In genomic region chr2:121173112-121173511, GRCh38 we compare ENCODE assay signal across 19 cellular contexts.
"Had no signal": no experiment of that assay in that cellular context is flagged by ENCODE, and none has a peak within 500 bp of the region (broad histone marks: within the 10 kb centered on the region; RNA-seq: fewer than 3 reads in every experiment).

No MANE protein-coding gene starts in this region.

- H3K36me3 ChIP-seq: adrenal gland, lower lobe of right lung, spleen, thoracic aorta had no signal

- H3K9me3 ChIP-seq: adrenal gland had no signal

- DNase-seq: activated CD4-positive, alpha-beta T cell treated with anti-CD3 and anti-CD28 coated beads for 1 hour; activated CD8-positive, alpha-beta T cell treated with anti-CD3 and anti-CD28 coated beads for 36 hours; activated effector memory CD4-positive, alpha-beta T cell treated with anti-CD3 and anti-CD28 coated beads, Interleukin-2, amount 50 U/mL, for 16 hours; activated T-cell treated with anti-CD3 and anti-CD28 coated beads, Interleukin-2, amount 50 U/mL, for 48 hours; adrenal gland; cerebellar nuclear complex; dermis blood vessel endothelial cell; effector memory CD8-positive, alpha-beta T cell; erythroblast; left colon; lower lobe of right lung; psoas muscle; spleen; stimulated activated naive CD8-positive, alpha-beta T cell treated with anti-CD3 and anti-CD28 coated beads, Interleukin-15, amount 100 ng/mL, for 72 hours had no signal

- H3K4me1 Mint-ChIP-seq: activated naive CD4-positive, alpha-beta T cell treated with anti-CD3 and anti-CD28 coated beads, Interleukin-2, amount 50 U/mL, for 24 hours; brain; neural crest cell; stimulated activated naive CD8-positive, alpha-beta T cell treated with anti-CD3 and anti-CD28 coated beads, Interleukin-15, amount 100 ng/mL, for 72 hours had no signal

- H3K4me3 Mint-ChIP-seq: activated CD8-positive, alpha-beta T cell treated with anti-CD3 and anti-CD28 coated beads for 36 hours; activated naive CD4-positive, alpha-beta T cell treated with anti-CD3 and anti-CD28 coated beads, Interleukin-2, amount 50 U/mL, for 24 hours; brain; effector memory CD8-positive, alpha-beta T cell; neural crest cell; stimulated activated naive CD8-positive, alpha-beta T cell treated with anti-CD3 and anti-CD28 coated beads, Interleukin-15, amount 100 ng/mL, for 72 hours had no signal

- H3K4me1 ChIP-seq: adrenal gland, lower lobe of right lung, psoas muscle, spleen had no signal

- H3K27ac ChIP-seq: adrenal gland, lower lobe of right lung, psoas muscle, spleen, thoracic aorta, VCaP had no signal

- H3K4me3 ChIP-seq: adrenal gland, lower lobe of right lung, psoas muscle, spleen, thoracic aorta had no signal

- H3K27ac Mint-ChIP-seq: activated CD8-positive, alpha-beta T cell treated with anti-CD3 and anti-CD28 coated beads for 36 hours; activated naive CD4-positive, alpha-beta T cell treated with anti-CD3 and anti-CD28 coated beads, Interleukin-2, amount 50 U/mL, for 24 hours; brain; effector memory CD8-positive, alpha-beta T cell; stimulated activated naive CD8-positive, alpha-beta T cell treated with anti-CD3 and anti-CD28 coated beads, Interleukin-15, amount 100 ng/mL, for 72 hours had no signal

- H3K36me3 Mint-ChIP-seq: activated naive CD4-positive, alpha-beta T cell treated with anti-CD3 and anti-CD28 coated beads, Interleukin-2, amount 50 U/mL, for 24 hours; brain had no signal
